18 cellular contexts compared by ENCODE assay signal in the genomic region with DNA sequence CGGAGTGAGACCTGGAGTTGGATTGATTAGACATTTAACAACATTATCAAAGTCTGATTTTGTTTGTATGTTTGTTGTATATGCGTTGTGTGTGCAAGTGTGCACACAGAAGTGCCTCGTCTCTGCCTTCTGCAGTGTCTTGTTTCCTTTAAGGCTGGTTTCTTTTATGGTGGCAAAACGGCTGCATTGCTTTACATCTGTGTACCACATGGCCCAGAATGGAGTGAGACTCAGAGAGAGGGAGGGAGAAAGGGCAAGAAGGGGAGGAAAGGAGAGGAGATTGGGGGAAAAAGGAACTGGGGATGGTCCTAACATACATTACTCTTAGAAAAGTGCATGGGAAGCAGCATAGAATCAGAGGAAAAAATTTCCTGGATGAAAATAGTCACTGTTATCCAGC.
DNase-seq lines count a peak whose midpoint lies in the region; FAIRE-seq and TF ChIP-seq lines count a peak whose summit lies in the region.
"Had no signal": no experiment of that assay in that cellular context is flagged by ENCODE, and none has a peak within 500 bp of the region (broad histone marks: within the 10 kb centered on the region; RNA-seq: fewer than 3 reads in every experiment).

No MANE protein-coding gene starts in this region.

- H3K36me3 ChIP-seq in GM23248 (ENCODE audit: low read depth) (no peaks in the 10 kb centered on the region), bronchial epithelial cell (ENCODE audit: control insufficient read depth, insufficient read depth, low read length) (no peaks in the 10 kb centered on the region), mesenchymal stem cell (ENCODE audit: control insufficient read depth in 1 of 2, insufficient read depth in 2 of 2, low read depth in 1 of 2, low read length in 2 of 2) (no peaks in the 10 kb centered on the region)
- H3K36me3 ChIP-seq: BLaER1 treated with 17β-estradiol and CSF1 and Interleukin-3, amounts not matched to agents 10 nM and 100 nM; HAP-1 had no signal

- WGBS in GM23248 (ENCODE audit: low coverage in 1 of 2, low lambda C conversion rate in 2 of 2, missing lambda C conversion rate in 2 of 2), 2 experiments = 70 to 80% methylated on average over 4 of the region's 4 CpGs
- 67% methylated on average over 4 of the region's 4 CpGs for WGBS in mesenchymal stem cell

- no peaks in the 10 kb centered on the region for H4K20me1 ChIP-seq in GM23248 (ENCODE audit: insufficient read depth)
- H4K20me1 ChIP-seq: BLaER1 treated with 17β-estradiol and CSF1 and Interleukin-3, amounts not matched to agents 10 nM and 100 nM had no signal

- H3K9me2 ChIP-seq in GM23248 (ENCODE audit: insufficient read depth) = no peaks in the 10 kb centered on the region

- H3K4me1 ChIP-seq in GM23248 (ENCODE audit: insufficient read depth) (peaks cover 41% of the 10 kb centered on the region), mesenchymal stem cell (ENCODE audit: control insufficient read depth, insufficient read depth, low read depth, low read length) (no peaks in the 10 kb centered on the region)
- H3K4me1 ChIP-seq: HAP-1 had no signal

- no peaks in the 10 kb centered on the region for H3K79me2 ChIP-seq in GM23248 (ENCODE audit: insufficient read depth)

- H3K9ac ChIP-seq in GM23248 (no peak overlapping the region), mesenchymal stem cell (ENCODE audit: low read length) (no peak overlapping the region)
- H3K9ac ChIP-seq: BLaER1 treated with 17β-estradiol and CSF1 and Interleukin-3, amounts not matched to agents 10 nM and 100 nM had no signal

- peak overlapping the region; percentile 51 for H3K4me2 ChIP-seq in GM23248 (ENCODE audit: unreplicated experiment)
- no peak overlapping the region for H3K4me2 ChIP-seq in mesenchymal stem cell (ENCODE audit: low read length, poor library complexity, severe bottlenecking)
- H3K4me2 ChIP-seq: BLaER1 treated with 17β-estradiol and CSF1 and Interleukin-3, amounts not matched to agents 10 nM and 100 nM had no signal

- H3K27ac ChIP-seq in GM23248 (no peak overlapping the region), mesenchymal stem cell (ENCODE audit: low read length, poor library complexity, severe bottlenecking) (no peak overlapping the region)
- H3K27ac ChIP-seq: BLaER1 treated with 17β-estradiol and CSF1 and Interleukin-3, amounts not matched to agents 10 nM and 100 nM had no signal

- no peak overlapping the region for H2BK15ac ChIP-seq in mesenchymal stem cell (ENCODE audit: low read depth, poor library complexity, severe bottlenecking)

- no peak overlapping the region for H3K4me3 ChIP-seq in GM23248
- H3K4me3 ChIP-seq in bronchial epithelial cell (ENCODE audit: low read depth, low read length) = no peak overlapping the region
- H3K4me3 ChIP-seq in mesenchymal stem cell (ENCODE audit: insufficient read depth in 1 of 2, low read depth in 1 of 2, low read length in 2 of 2) = no peak overlapping the region
- H3K4me3 ChIP-seq: BLaER1 treated with 17β-estradiol and CSF1 and Interleukin-3, amounts not matched to agents 10 nM and 100 nM; HAP-1 had no signal

- H2AFZ ChIP-seq in GM23248 (no peak overlapping the region), mesenchymal stem cell (ENCODE audit: low read depth, low read length) (no peak overlapping the region)

- H3K9me3 ChIP-seq in GM23248 (ENCODE audit: low read depth) = no peaks in the 10 kb centered on the region
- no peaks in the 10 kb centered on the region for H3K9me3 ChIP-seq in mesenchymal stem cell (ENCODE audit: control insufficient read depth, low read length)
- H3K9me3 ChIP-seq: BLaER1 treated with 17β-estradiol and CSF1 and Interleukin-3, amounts not matched to agents 10 nM and 100 nM; HAP-1 had no signal

- peak overlapping the region; percentile 1 for H4K8ac ChIP-seq in mesenchymal stem cell (ENCODE audit: low read length)

- H2BK5ac ChIP-seq in mesenchymal stem cell (ENCODE audit: low read depth, low read length, poor library complexity, severe bottlenecking) = no peak overlapping the region

- peak overlapping the region; percentile 4 to 94 for H2BK12ac ChIP-seq in mesenchymal stem cell (ENCODE audit: low read length in 2 of 2)

- FAIRE-seq in bronchial epithelial cell (lab: Jason Lieb, UNC) = peak; percentile 18
- FAIRE-seq: GM12892, HepG2, HTR-8/SVneo had no signal

- peak overlapping the region in 1 of 2 experiments; percentile 61 for H3K18ac ChIP-seq in mesenchymal stem cell (ENCODE audit: low read depth in 1 of 2, low read length in 2 of 2)

- DNase-seq in GM23248 (no peak), RPMI7951 (ENCODE audit: low read depth) (peak; percentile 67), bronchial epithelial cell (ENCODE audit: low read depth) (no peak), mesenchymal stem cell (no peak), RKO (ENCODE audit: low spot score) (no peak), COLO668 (lab: John Stamatoyannopoulos, UW; ENCODE audit: unreplicated experiment) (no peak), SHP77 treated with DMSO at 0.1 percent for 48 hours (lab: John Stamatoyannopoulos, UW) (no peak)
- no peak for DNase-seq in NK-92 treated with Interleukin-12 subunit alpha and Interleukin-12 subunit beta, amount 100 ng/mL, for 24 hours (lab: John Stamatoyannopoulos, UW)
- DNase-seq: ACHN; CD4-positive, alpha-beta T cell; DMS79; GDM1; GOT3 had no signal

- in situ Hi-C loops in GM23248 (cut with MboI) = loop anchor here (25.0 kb wide), 1 partner anchor 795 kb away; no protein-coding TSS in a partner anchor

- peaks cover 8% of the 10 kb centered on the region; the same call in 1 of the 2 replicates for H3K27me3 ChIP-seq in GM23248 (replicated peaks; ENCODE audit: insufficient read depth)
- peaks cover 1% of the 10 kb centered on the region for H3K27me3 ChIP-seq in bronchial epithelial cell (ENCODE audit: control insufficient read depth, insufficient read depth, low read length)
- H3K27me3 ChIP-seq in mesenchymal stem cell (ENCODE audit: control insufficient read depth in 1 of 2, insufficient read depth in 1 of 2, low read length in 2 of 2) = no peaks in the 10 kb centered on the region
- H3K27me3 ChIP-seq: BLaER1 treated with 17β-estradiol and CSF1 and Interleukin-3, amounts not matched to agents 10 nM and 100 nM had no signal

- H3K23ac ChIP-seq in mesenchymal stem cell (ENCODE audit: low read length in 2 of 2) = no peak overlapping the region

- no peak for TF ChIP-seq CTCF in bronchial epithelial cell (IDR thresholded peaks at IDR 0.05; ENCODE audit: insufficient read depth, low read length, severe bottlenecking)

- H2AK5ac ChIP-seq in mesenchymal stem cell (ENCODE audit: low read length, severe bottlenecking) = peak overlapping the region; percentile 49

- peaks cover 48% of the 10 kb centered on the region for H3F3A ChIP-seq in GM23248 (ENCODE audit: insufficient read depth)

- no peak overlapping the region for H4K91ac ChIP-seq in mesenchymal stem cell (ENCODE audit: low read length)

- H3K4ac ChIP-seq in mesenchymal stem cell (ENCODE audit: low read depth in 1 of 2, low read length in 2 of 2) = peak overlapping the region in 1 of 2 experiments; percentile 32

- peak overlapping the region; percentile 92 for H2BK120ac ChIP-seq in mesenchymal stem cell (ENCODE audit: low read depth, low read length)

- H3K79me1 ChIP-seq in mesenchymal stem cell (replicated peaks; ENCODE audit: low read length, poor library complexity, severe bottlenecking) = no peaks in the 10 kb centered on the region

- no peak overlapping the region for H3K14ac ChIP-seq in mesenchymal stem cell (ENCODE audit: low read length in 2 of 2)
